10 cellular contexts compared by ENCODE assay signal in the genomic region with DNA sequence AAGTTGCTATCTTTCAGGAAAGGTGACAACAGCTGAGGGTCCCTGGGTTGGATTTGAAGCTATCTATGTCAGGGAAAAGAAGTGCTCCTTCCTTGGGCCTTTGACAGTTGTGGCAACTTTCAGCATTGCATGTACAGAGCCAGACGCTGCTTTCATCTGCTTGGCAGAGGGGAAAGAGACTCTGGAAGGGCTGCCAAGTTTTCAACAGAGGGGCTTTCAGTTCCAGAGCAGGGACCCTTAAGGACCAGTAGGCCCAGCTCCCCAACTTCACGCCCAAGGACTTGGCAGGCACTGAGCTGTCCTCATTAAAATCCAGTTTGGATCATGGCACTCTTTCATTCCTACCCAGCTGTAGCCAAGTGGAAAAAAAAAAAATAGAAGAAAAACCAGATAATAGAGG.
"Had no signal": no experiment of that assay in that cellular context is flagged by ENCODE, and none has a peak within 500 bp of the region (broad histone marks: within the 10 kb centered on the region; RNA-seq: fewer than 3 reads in every experiment).

No MANE protein-coding gene starts in this region.

- DNase-seq: activated CD4-positive, alpha-beta T cell treated with anti-CD3 and anti-CD28 coated beads, Interleukin-2, amount 10 ng/mL, durations not matched to agents 7 days and 5 days; activated CD8-positive, alpha-beta memory T cell treated with anti-CD3 and anti-CD28 coated beads for 24 hours; activated naive CD4-positive, alpha-beta T cell; activated naive CD8-positive, alpha-beta T cell treated with anti-CD3 and anti-CD28 coated beads, Interleukin-2, amount 10 ng/mL, durations not matched to agents 7 days and 5 days; aorta; mesendoderm; nephron progenitor cell; stimulated activated naive CD8-positive, alpha-beta T cell treated with anti-CD3 and anti-CD28 coated beads, Interleukin-15, amount 100 ng/mL, for 72 hours; SW 1271 had no signal

- H3K36me3 Mint-ChIP-seq: activated naive CD8-positive, alpha-beta T cell treated with anti-CD3 and anti-CD28 coated beads, Interleukin-2, amount 10 ng/mL, durations not matched to agents 7 days and 5 days had no signal

- H3K27me3 Mint-ChIP-seq: activated CD4-positive, alpha-beta T cell treated with anti-CD3 and anti-CD28 coated beads, Interleukin-2, amount 10 ng/mL, durations not matched to agents 7 days and 5 days; activated naive CD8-positive, alpha-beta T cell treated with anti-CD3 and anti-CD28 coated beads, Interleukin-2, amount 10 ng/mL, durations not matched to agents 7 days and 5 days; stimulated activated naive CD8-positive, alpha-beta T cell treated with anti-CD3 and anti-CD28 coated beads, Interleukin-15, amount 100 ng/mL, for 72 hours had no signal

- ATAC-seq: sciatic nerve; stimulated activated naive CD8-positive, alpha-beta T cell treated with anti-CD3 and anti-CD28 coated beads, Interleukin-15, amount 100 ng/mL, for 72 hours had no signal

- H3K4me3 Mint-ChIP-seq: activated CD4-positive, alpha-beta T cell treated with anti-CD3 and anti-CD28 coated beads, Interleukin-2, amount 10 ng/mL, durations not matched to agents 7 days and 5 days; activated naive CD8-positive, alpha-beta T cell treated with anti-CD3 and anti-CD28 coated beads, Interleukin-2, amount 10 ng/mL, durations not matched to agents 7 days and 5 days; nephron progenitor cell; stimulated activated naive CD8-positive, alpha-beta T cell treated with anti-CD3 and anti-CD28 coated beads, Interleukin-15, amount 100 ng/mL, for 72 hours had no signal

- H3K27ac Mint-ChIP-seq: activated CD4-positive, alpha-beta T cell treated with anti-CD3 and anti-CD28 coated beads, Interleukin-2, amount 10 ng/mL, durations not matched to agents 7 days and 5 days; activated naive CD8-positive, alpha-beta T cell treated with anti-CD3 and anti-CD28 coated beads, Interleukin-2, amount 10 ng/mL, durations not matched to agents 7 days and 5 days; nephron progenitor cell; stimulated activated naive CD8-positive, alpha-beta T cell treated with anti-CD3 and anti-CD28 coated beads, Interleukin-15, amount 100 ng/mL, for 72 hours had no signal

- H3K4me1 Mint-ChIP-seq: activated CD4-positive, alpha-beta T cell treated with anti-CD3 and anti-CD28 coated beads, Interleukin-2, amount 10 ng/mL, durations not matched to agents 7 days and 5 days; activated naive CD8-positive, alpha-beta T cell treated with anti-CD3 and anti-CD28 coated beads, Interleukin-2, amount 10 ng/mL, durations not matched to agents 7 days and 5 days; nephron progenitor cell; stimulated activated naive CD8-positive, alpha-beta T cell treated with anti-CD3 and anti-CD28 coated beads, Interleukin-15, amount 100 ng/mL, for 72 hours had no signal
